ENCODE assay signal across 8 cellular contexts in the genomic region with DNA sequence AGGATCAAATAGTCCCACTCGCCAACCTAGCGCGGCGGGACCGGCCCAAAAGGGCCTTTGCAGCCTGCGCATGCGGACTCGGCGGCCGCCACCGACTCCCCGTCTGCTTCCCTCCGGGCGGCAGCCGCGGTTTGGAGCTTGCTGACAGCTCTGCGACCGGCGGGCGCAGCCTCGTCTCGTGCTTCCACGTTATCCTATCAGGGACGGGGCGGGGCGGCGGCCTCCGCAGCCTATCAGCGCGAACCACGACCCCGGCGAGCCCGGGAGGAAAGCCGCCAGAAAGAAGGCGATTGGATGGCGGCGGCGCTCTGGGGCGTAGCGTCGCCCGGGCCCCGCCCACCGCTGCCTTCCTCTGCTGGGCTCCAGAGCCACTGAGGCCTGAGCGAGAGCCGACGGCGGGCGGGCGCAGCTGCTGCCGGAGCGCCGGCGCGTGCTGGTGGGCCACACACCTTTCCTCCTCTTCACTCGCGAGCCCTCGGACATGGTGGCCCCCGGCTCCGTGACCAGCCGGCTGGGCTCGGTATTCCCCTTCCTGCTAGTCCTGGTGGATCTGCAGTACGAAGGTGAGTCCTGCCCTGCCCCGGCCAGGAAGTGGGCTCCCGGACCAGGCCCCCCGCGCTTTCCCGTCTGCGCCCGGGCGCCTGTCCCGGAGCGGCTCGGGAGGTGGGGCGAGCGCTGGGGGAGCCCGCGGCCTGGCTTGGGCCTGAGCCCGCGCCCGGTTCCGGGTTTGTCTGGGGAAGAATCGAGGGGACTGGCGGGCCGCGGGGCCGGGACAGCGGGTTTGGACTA. TPM values are rescaled to one million over a fixed set of nuclear protein-coding genes. Genes with fewer than 3 reads are reported as not detected.
DNase-seq lines count a peak whose midpoint lies in the region; ATAC-seq and TF ChIP-seq lines count a peak whose summit lies in the region.

A gene with protein sequence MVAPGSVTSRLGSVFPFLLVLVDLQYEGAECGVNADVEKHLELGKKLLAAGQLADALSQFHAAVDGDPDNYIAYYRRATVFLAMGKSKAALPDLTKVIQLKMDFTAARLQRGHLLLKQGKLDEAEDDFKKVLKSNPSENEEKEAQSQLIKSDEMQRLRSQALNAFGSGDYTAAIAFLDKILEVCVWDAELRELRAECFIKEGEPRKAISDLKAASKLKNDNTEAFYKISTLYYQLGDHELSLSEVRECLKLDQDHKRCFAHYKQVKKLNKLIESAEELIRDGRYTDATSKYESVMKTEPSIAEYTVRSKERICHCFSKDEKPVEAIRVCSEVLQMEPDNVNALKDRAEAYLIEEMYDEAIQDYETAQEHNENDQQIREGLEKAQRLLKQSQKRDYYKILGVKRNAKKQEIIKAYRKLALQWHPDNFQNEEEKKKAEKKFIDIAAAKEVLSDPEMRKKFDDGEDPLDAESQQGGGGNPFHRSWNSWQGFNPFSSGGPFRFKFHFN (plus strand): TSS at position 365 of the 789 bp plus-strand sequence. CDS start 117 bp downstream, at position 482.

- peaks cover 22% of the 10 kb centered on the region for H3K36me3 Mint-ChIP-seq in activated B cell treated with CpG ODN at 0.5 μM for 24 hours (ENCODE audit: low read depth)

- peak within 1 kb of the TSS; percentile 96 for H3K4me3 Mint-ChIP-seq in activated B cell treated with CpG ODN at 0.5 μM for 24 hours

- intact Hi-C loops in activated B cell treated with CpG ODN at 0.5 μM for 24 hours (cut with micrococcal nuclease), result loop anchor here (2.0 to 5.0 kb wide), 8 partner anchors 30 to 1128 kb away; a partner anchor contains a TSS

- peak within 1 kb of the TSS; percentile 92 for H3K27ac Mint-ChIP-seq in activated B cell treated with CpG ODN at 0.5 μM for 24 hours

- DNase-seq in AG08395 (ENCODE audit: low spot score) (peak; percentile 99), NCI-H345 (lab: John Stamatoyannopoulos, UW) (peak; percentile 98), activated B cell treated with CpG ODN at 0.5 μM for 24 hours (peak; percentile 97), caudate nucleus (lab: John Stamatoyannopoulos, UW) (peak; percentile 71 to 99 (median 97)), iPS-NIHi7 (ENCODE audit: extremely low spot score) (peak; percentile 98), smooth muscle cell of the brain vasculature (ENCODE audit: low read depth, low spot score) (peak; percentile 95)

- H3K27me3 Mint-ChIP-seq in activated B cell treated with CpG ODN at 0.5 μM for 24 hours, result no peaks in the 10 kb centered on the region

- H3K27ac ChIP-seq in caudate nucleus (ENCODE audit: low read depth, low read length), result peak within 1 kb of the TSS; percentile 90

- ATAC-seq in HG03196 (IDR thresholded peaks at IDR 0.05; ENCODE audit: unreplicated experiment), result peak; percentile 97
- ATAC-seq in activated B cell treated with CpG ODN at 0.5 μM for 24 hours (ENCODE audit: low read depth), result peak; percentile 94

- TF ChIP-seq CTCF in activated B cell treated with CpG ODN at 0.5 μM for 24 hours (IDR thresholded peaks at IDR 0.05), result no peak

- peak; percentile 96 for TF ChIP-seq POLR2A in GM18951 (IDR thresholded peaks at IDR 0.05; ENCODE audit: extremely low read depth, insufficient read depth, insufficient read length)

- CTCF ChIA-PET in activated B cell treated with CpG ODN at 0.5 μM for 24 hours (lab: Charles Lee), result no interaction called here

- in situ Hi-C loops in GM18951 (cut with MboI; ENCODE audit: low sequenced_read_pairs, unreplicated experiment), result no loop called here

- H3K4me1 Mint-ChIP-seq in activated B cell treated with CpG ODN at 0.5 μM for 24 hours, result peaks cover 52% of the 10 kb centered on the region

- H3K9me3 Mint-ChIP-seq in activated B cell treated with CpG ODN at 0.5 μM for 24 hours, result peaks cover 4% of the 10 kb centered on the region

- POLR2A ChIA-PET in activated B cell treated with CpG ODN at 0.5 μM for 24 hours (lab: Charles Lee), result interaction anchor here (0.6 to 1.3 kb wide), 7 partner anchors 11 to 1756 kb away, joined by 3 to 11 read pairs (median 4); a partner anchor contains a TSS

RNA-seq across cellular contexts. Expression of the gene that starts here (rescaled TPM):
- total RNA-seq in activated B cell treated with CpG ODN at 0.5 μM for 24 hours, result 14.7 and 17.4 TPM in 2 replicates

Comparison
In these comparisons a context has a peak if more than half of its experiments do, and no peak if none do; other contexts are left out.
1. Peak in every context shown above with its lines: DNase-seq, ATAC-seq and H3K27ac ChIP-seq.